In the genomic region with DNA sequence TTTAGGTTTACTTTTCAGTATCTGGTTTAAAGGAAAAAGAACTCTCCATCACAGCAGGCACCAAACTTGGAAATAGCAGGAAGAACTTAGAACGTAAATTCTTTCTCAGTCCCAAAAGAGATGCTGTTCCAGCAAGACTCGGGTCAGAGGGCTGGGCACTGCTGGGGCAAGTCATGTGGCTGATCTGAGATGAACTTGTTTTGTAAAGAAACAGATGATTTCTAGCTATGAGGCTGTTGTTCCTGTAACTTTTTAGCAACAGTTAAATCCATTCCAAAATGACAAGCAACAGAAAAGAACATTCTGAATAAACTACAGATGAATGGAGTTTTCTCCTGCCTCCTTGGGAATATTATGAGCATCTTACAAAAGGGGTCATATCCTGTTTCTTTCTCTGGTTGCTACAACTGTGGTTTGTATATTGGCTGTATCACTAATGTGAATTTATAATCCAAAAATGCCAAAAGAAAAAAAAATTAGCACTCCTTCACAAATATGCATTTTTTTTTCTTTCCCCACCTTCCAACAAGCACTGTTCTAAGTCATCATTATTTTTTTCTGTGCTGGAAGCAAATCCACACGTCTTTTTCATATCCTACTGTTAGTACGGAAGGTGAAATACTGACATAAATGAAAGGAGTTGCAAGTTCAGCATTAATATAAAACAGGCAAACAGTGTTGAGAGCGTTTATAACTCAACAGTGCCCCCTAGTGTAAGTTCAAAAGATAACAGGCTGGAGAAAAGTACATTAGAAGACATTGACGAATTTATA, we compare ENCODE assay signal across 8 cellular contexts.
A peak's percentile ranks its signal among the peaks of the same experiment; 100 is the strongest.
DNase-seq lines count a peak whose midpoint lies in the region; ATAC-seq and TF ChIP-seq lines count a peak whose summit lies in the region.

No MANE protein-coding gene starts in this region.

- DNase-seq in Ammon's horn (ENCODE audit: low spot score) (peak; percentile 83), NCI-H1436 (lab: John Stamatoyannopoulos, UW) (peak; percentile 48), WERI-Rb-1 (no peak), glomerular visceral epithelial cell (ENCODE audit: extremely low spot score) (peak; percentile 72), posterior cingulate gyrus (peak in 6 of 10 donors; percentile 20 to 87 (median 40))
- DNase-seq in activated T-cell treated with anti-CD3 and anti-CD28 coated beads, Interleukin-2, amount 50 U/mL, for 48 hours: no peak

- H3K36me3 ChIP-seq in WERI-Rb-1: no peaks in the 10 kb centered on the region

- peaks cover 90% of the 10 kb centered on the region for H3K27me3 ChIP-seq in WERI-Rb-1 (ENCODE audit: insufficient read depth, low read depth, severe bottlenecking)

- H3K4me3 ChIP-seq in WERI-Rb-1 (ENCODE audit: low read depth, low read length): no peak overlapping the region

- intact Hi-C loops in posterior cingulate gyrus (cut with DNase I): loop anchor here (2.0 to 10.0 kb wide), 3 partner anchors 260 to 660 kb away; a partner anchor contains a TSS

- no peak overlapping the region for H3K27ac ChIP-seq in WERI-Rb-1

- H3K9me3 ChIP-seq in WERI-Rb-1 (ENCODE audit: severe bottlenecking): peaks cover 7% of the 10 kb centered on the region

- peak; percentile 60 for ATAC-seq in GM18517 (IDR thresholded peaks at IDR 0.05; ENCODE audit: unreplicated experiment)
- ATAC-seq in GM18868 (IDR thresholded peaks at IDR 0.05; ENCODE audit: unreplicated experiment): no peak

- peak; percentile 50; the same call in 1 of the 2 replicates for TF ChIP-seq CTCF in WERI-Rb-1 (IDR thresholded peaks at IDR 0.05; ENCODE audit: low read depth, low read length)

Comparison
In these comparisons a context has a peak if more than half of its experiments do, and no peak if none do; other contexts are left out.
1. DNase-seq: peak in Ammon's horn (single experiment), NCI-H1436 (single experiment), glomerular visceral epithelial cell (single experiment) and posterior cingulate gyrus (6 of 10); none in WERI-Rb-1 (single experiment) and activated T-cell treated with anti-CD3 and anti-CD28 coated beads, Interleukin-2, amount 50 U/mL, for 48 hours (0 of 2).